ENCODE assay signal across 8 cellular contexts in the genomic region with DNA sequence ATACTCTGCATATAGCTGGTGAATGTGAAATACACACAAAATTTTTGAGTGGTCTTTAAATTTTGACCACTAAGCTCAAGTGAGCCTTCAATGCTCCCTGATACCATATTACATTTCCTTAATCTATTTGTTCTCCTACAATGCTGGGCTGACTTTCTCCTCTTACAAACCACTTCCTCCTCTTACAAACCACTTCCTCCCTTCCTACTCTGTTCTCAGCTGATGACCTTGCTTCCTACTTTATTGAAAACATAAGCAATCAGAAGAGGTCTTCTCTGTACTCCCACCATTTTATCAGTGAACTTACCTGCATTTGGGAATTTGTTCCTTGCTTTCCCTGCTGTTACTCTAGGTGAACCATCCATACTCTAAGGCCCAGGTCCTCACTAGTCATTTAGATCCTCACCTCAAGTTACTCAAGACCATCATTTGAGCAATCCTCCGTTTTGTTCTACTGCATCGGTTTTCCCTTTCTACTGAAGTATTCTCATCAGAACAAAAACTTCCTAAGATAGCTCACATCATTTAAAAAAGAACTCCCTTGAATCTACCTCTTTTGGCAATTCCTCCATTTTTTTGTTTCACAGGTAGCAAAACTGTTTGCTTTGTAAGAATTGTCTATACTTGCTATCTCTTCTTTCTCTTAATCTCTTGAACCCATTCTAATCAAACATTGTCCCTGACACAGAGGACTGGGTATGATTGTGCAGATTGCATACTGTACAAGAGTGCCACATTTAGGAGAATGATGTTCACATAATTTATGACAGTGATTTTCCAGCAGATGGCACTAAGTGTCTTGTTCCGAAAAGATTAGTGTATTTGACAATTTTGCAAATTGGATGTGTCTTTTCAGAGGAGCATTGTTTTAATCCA.
A peak's percentile ranks its signal among the peaks of the same experiment; 100 is the strongest.
DNase-seq lines count a peak whose midpoint lies in the region; ATAC-seq and TF ChIP-seq lines count a peak whose summit lies in the region.

No MANE protein-coding gene starts in this region.

- H4K20me1 ChIP-seq in DOHH2 (ENCODE audit: control insufficient read depth, insufficient read depth, low read depth, low read length) = no peaks in the 10 kb centered on the region
- H4K20me1 ChIP-seq in HCT116 (ENCODE audit: insufficient read depth) = no peaks in the 10 kb centered on the region

- H3K27me3 ChIP-seq in DOHH2 (ENCODE audit: control insufficient read depth, low read length) = peaks cover 3% of the 10 kb centered on the region; the same call in 1 of the 2 replicates
- H3K27me3 ChIP-seq in HCT116 (ENCODE audit: insufficient read depth, low read length) = no peaks in the 10 kb centered on the region

- no peak for TF ChIP-seq POLR2A in HCT116 (IDR thresholded peaks at IDR 0.05; ENCODE audit: borderline replicate concordance, extremely low read depth, insufficient read depth, insufficient read length)

- TF ChIP-seq RAD21 in HCT116 (IDR thresholded peaks at IDR 0.05; ENCODE audit: low read depth) = peak; percentile 68

- H3K4me2 ChIP-seq in DOHH2 (ENCODE audit: low read length) = peak overlapping the region; percentile 75
- H3K4me2 ChIP-seq in HCT116 (ENCODE audit: low read length) = no peak overlapping the region

- H3K4me1 ChIP-seq in DOHH2 (ENCODE audit: control insufficient read depth, low read length) (peaks cover 16% of the 10 kb centered on the region), HCT116 (ENCODE audit: control insufficient read depth in 1 of 2, insufficient read depth in 2 of 2, low read length in 2 of 2) (peaks cover 0 to 6% of the 10 kb centered on the region in 2 experiments; a peak in 1 of 4 replicates)

- ATAC-seq in HCT116 (peak; percentile 80), left lobe of liver (peak; percentile 67), HG02623 (IDR thresholded peaks at IDR 0.05; ENCODE audit: unreplicated experiment) (no peak)

- H3K9ac ChIP-seq in HCT116 (ENCODE audit: low read length) = no peak overlapping the region

- CTCF ChIA-PET in HCT116 (lab: Charles Lee) = interaction anchor here (1.2 to 2.3 kb wide), 5 partner anchors 10 to 444 kb away, joined by 3 to 17 read pairs (median 4); no protein-coding TSS in a partner anchor

- intact Hi-C loops in HCT116 (cut with micrococcal nuclease) = loop anchor here (2.0 to 5.0 kb wide), 3 partner anchors 65 to 568 kb away; no protein-coding TSS in a partner anchor

- H3K79me2 ChIP-seq in DOHH2 (ENCODE audit: control insufficient read depth, low read length) = no peaks in the 10 kb centered on the region
- no peaks in the 10 kb centered on the region for H3K79me2 ChIP-seq in HCT116 (ENCODE audit: insufficient read depth, low read length)

- peak; percentile 12 for DNase-seq in HCT116 (ENCODE audit: low read depth, low spot score)
- DNase-seq in NOMO-1 treated with DMSO at 0.1 percent for 48 hours (lab: John Stamatoyannopoulos, UW; ENCODE audit: unreplicated experiment) = peak; percentile 94
- peak; percentile 4 to 53 for DNase-seq in T47D (ENCODE audit: low read depth in 1 of 2, low spot score in 1 of 2)
- no peak for DNase-seq in left lobe of liver (ENCODE audit: low spot score)
- DNase-seq in GM19238 (ENCODE audit: insufficient read length, low spot score) = no peak
- DNase-seq in stimulated activated CD4-positive, alpha-beta T cell treated with anti-CD3 and anti-CD28 coated beads, Interleukin-2, amount 100 ng/mL, for 48 hours = no peak

- no peaks in the 10 kb centered on the region for H3F3A ChIP-seq in DOHH2 (ENCODE audit: control insufficient read depth, insufficient read depth)

- H2AFZ ChIP-seq in HCT116 (ENCODE audit: low read depth, low read length, poor library complexity, severe bottlenecking) = no peak overlapping the region

- TF ChIP-seq CTCF in DOHH2 (IDR thresholded peaks at IDR 0.05; ENCODE audit: low read depth, low read length, poor library complexity, severe bottlenecking) (peak; percentile 76), HCT116 (IDR thresholded peaks at IDR 0.05 in 2 of 3, conservative IDR thresholded peaks at IDR 0.05 in 1 of 3; ENCODE audit: borderline replicate concordance in 1 of 3, insufficient read depth in 1 of 3, low read depth in 2 of 3, low read length in 2 of 3) (peak; percentile 31 to 75 (median 62))

- no peaks in the 10 kb centered on the region for H3K9me2 ChIP-seq in DOHH2 (replicated peaks; ENCODE audit: control insufficient read depth, low read length)
- no peaks in the 10 kb centered on the region for H3K9me2 ChIP-seq in HCT116 (ENCODE audit: insufficient read depth)

- POLR2A ChIA-PET in HCT116 (lab: Charles Lee) = no interaction called here

- H3K4me3 ChIP-seq in DOHH2 (ENCODE audit: low read length) = peak overlapping the region; percentile 59
- H3K4me3 ChIP-seq in HCT116 (replicated peaks in 1 of 2; ENCODE audit: low read depth in 1 of 2, low read length in 2 of 2) = no peak overlapping the region

- H3K27ac ChIP-seq in DOHH2 (ENCODE audit: low read depth, low read length) (0 out of 2 replicates have a peak overlapping the region, but pooled peaks have one; percentile 5), HCT116 (ENCODE audit: low read depth, low read length) (no peak overlapping the region)

- H3K9me3 ChIP-seq in DOHH2 (ENCODE audit: control insufficient read depth, insufficient read depth, low read length) = no peaks in the 10 kb centered on the region
- H3K9me3 ChIP-seq in HCT116 (ENCODE audit: control insufficient read depth in 1 of 2, insufficient read depth in 1 of 2, low read depth in 1 of 2, low read length in 2 of 2) = no peaks in the 10 kb centered on the region

- no TSS peak for BruUV-seq in HCT116 (replicated peaks; lab: Mats Ljungman, UMichigan)

- H3K36me3 ChIP-seq in DOHH2 (ENCODE audit: control insufficient read depth, low read length) (no peaks in the 10 kb centered on the region), HCT116 (ENCODE audit: control insufficient read depth in 1 of 2, insufficient read depth in 2 of 2, low read length in 2 of 2) (no peaks in the 10 kb centered on the region)

- RAD21 ChIA-PET in HCT116 (lab: Charles Lee; ENCODE audit: low non-redundant PET in 1 of 2, low total read pairs in 2 of 2, uncharacterized antibody in 2 of 2, unreplicated experiment in 2 of 2) = interaction anchor here in 1 of 2 experiments (0.7 kb wide), 1 partner anchor 204 kb away, joined by 4 read pairs; no protein-coding TSS in a partner anchor

- in situ Hi-C loops in T47D (cut with HindIII; ENCODE audit: low pct_unique_long_range_greater_than_20kb, low sequenced_read_pairs) = no loop called here

TF ChIP-seq in HCT116, 20 proteins besides CTCF, POLR2A, EP300 and RAD21:
- TF ChIP-seq ZFX (IDR thresholded peaks at IDR 0.05) (no peak), ELF1 (IDR thresholded peaks at IDR 0.05; ENCODE audit: borderline replicate concordance, low read depth) (no peak)

Comparison
In these comparisons a context has a peak if more than half of its experiments do, and no peak if none do; other contexts are left out.
1. DNase-seq: peak in HCT116 (single experiment), NOMO-1 treated with DMSO at 0.1 percent for 48 hours (single experiment) and T47D (2 of 2); none in left lobe of liver (single experiment), GM19238 (single experiment) and stimulated activated CD4-positive, alpha-beta T cell treated with anti-CD3 and anti-CD28 coated beads, Interleukin-2, amount 100 ng/mL, for 48 hours (0 of 2).